8 cellular contexts compared by ENCODE assay signal in the genomic region with DNA sequence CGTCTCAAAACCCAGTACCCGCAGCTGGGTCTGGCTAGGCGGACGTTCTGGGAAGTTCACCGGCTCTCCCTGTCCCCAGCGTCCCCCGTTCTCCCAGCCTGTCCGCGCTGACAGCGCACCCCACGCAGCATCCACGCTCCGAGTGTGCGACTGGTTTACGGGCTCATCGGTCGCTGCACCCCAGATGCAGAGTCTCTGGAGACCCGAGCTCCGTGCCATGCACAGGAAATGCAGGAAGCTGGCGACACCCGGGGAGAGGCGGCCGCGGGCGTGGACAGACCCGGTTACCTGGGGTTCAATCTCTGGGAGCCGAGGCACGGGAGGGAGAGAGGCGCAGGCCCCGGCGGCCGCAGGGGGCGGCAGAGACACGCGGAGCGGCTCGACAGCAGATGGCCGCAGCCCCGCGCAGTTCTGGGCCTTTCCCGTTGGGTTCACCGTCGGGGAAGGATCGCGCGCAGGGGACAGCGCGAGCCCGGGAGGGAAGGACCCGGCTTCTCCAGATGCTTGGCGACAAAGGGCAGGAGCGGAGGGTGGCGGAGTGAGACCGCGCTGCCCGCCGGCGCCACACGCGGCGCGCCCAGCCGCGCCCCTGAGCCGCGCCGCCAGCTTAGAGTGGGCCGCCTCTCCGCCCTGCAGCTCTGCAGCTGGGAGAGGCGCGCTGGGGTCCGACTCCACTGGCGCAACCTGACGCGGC. TPM values are rescaled to one million over a fixed set of nuclear protein-coding genes. Genes with fewer than 3 reads are reported as not detected.
DNase-seq lines count a peak whose midpoint lies in the region; ATAC-seq lines count a peak whose summit lies in the region.

No MANE protein-coding gene starts in this region.

- peak overlapping the region; percentile 84 to 85 for H3K4me3 Mint-ChIP-seq in effector memory CD8-positive, alpha-beta T cell

- DNase-seq in AG20443 (ENCODE audit: low spot score), result peak; percentile 94
- peak; percentile 71 for DNase-seq in NCI-H774 (lab: John Stamatoyannopoulos, UW)
- DNase-seq in activated CD8-positive, alpha-beta memory T cell treated with anti-CD3 and anti-CD28 coated beads for 24 hours, result peak; percentile 88
- DNase-seq in effector memory CD8-positive, alpha-beta T cell, result peak; percentile 62 to 69 (median 65)
- peak; percentile 35 to 45 for DNase-seq in stimulated activated CD8-positive, alpha-beta memory T cell treated with anti-CD3 and anti-CD28 coated beads, Interleukin-2, amount 100 ng/mL, for 1 hour (ENCODE audit: low read depth in 2 of 2)

- no peaks in the 10 kb centered on the region for H3K9me3 Mint-ChIP-seq in effector memory CD8-positive, alpha-beta T cell

- peaks cover 14% of the 10 kb centered on the region in 2 donors for H3K4me1 Mint-ChIP-seq in effector memory CD8-positive, alpha-beta T cell (ENCODE audit: low read depth in 2 of 2)

- peaks cover 6% of the 10 kb centered on the region for H3K4me1 ChIP-seq in mesodermal cell (ENCODE audit: control insufficient read depth, insufficient read depth, low read length, poor library complexity, severe bottlenecking)

- ATAC-seq in GM19025 (IDR thresholded peaks at IDR 0.05; ENCODE audit: low read depth, unreplicated experiment) (peak; percentile 64), HG03196 (IDR thresholded peaks at IDR 0.05; ENCODE audit: unreplicated experiment) (peak; percentile 56)
- peak; percentile 90 for ATAC-seq in effector memory CD8-positive, alpha-beta T cell (replicated peaks)

- 7 to 8% methylated on average over 73 of the region's 75 CpGs for WGBS in mesodermal cell (ENCODE audit: insufficient coverage in 2 of 2), 2 experiments

- no peaks in the 10 kb centered on the region for H3K36me3 ChIP-seq in mesodermal cell (ENCODE audit: control insufficient read depth, insufficient read depth, low read length)

- no peak overlapping the region for H3K27ac ChIP-seq in mesodermal cell (ENCODE audit: low read depth, low read length, severe bottlenecking)

- no peaks in the 10 kb centered on the region for H3K9me3 ChIP-seq in mesodermal cell (ENCODE audit: control insufficient read depth, low read length)

- peak overlapping the region; percentile 53 for H3K4me3 ChIP-seq in mesodermal cell (ENCODE audit: extremely low read depth, insufficient read depth, low read length, poor library complexity, severe bottlenecking)

- H3K27ac Mint-ChIP-seq in effector memory CD8-positive, alpha-beta T cell, result peak overlapping the region; percentile 56 to 77

- peaks cover 33 to 60% of the 10 kb centered on the region in 2 donors for H3K27me3 Mint-ChIP-seq in effector memory CD8-positive, alpha-beta T cell

- peaks cover 3% of the 10 kb centered on the region for H3K36me3 Mint-ChIP-seq in effector memory CD8-positive, alpha-beta T cell (ENCODE audit: insufficient read depth)

RNA-seq across cellular contexts. Expression of gene SHROOM1, which starts 0.6 kb away (rescaled TPM):
- polyA plus RNA-seq in mesodermal cell (2013, experiment 1 of 2), result 6.3 TPM
- polyA plus RNA-seq in mesodermal cell (2013, experiment 2 of 2), result 4.4 TPM

RNA-seq across cellular contexts. Expression of gene SOWAHA, which starts 16.8 kb away (rescaled TPM):
- polyA plus RNA-seq in mesodermal cell (2013, experiment 1 of 2), result 0.33 TPM
- 0.25 TPM for polyA plus RNA-seq in mesodermal cell (2013, experiment 2 of 2)

RNA-seq across cellular contexts. Expression of gene GDF9, which starts 36.4 kb away (rescaled TPM):
- 0.48 TPM for polyA plus RNA-seq in mesodermal cell (2013, experiment 1 of 2)
- 0.81 TPM for polyA plus RNA-seq in mesodermal cell (2013, experiment 2 of 2)

RNA-seq across cellular contexts. Expression of gene UQCRQ, which starts 36.6 kb away (rescaled TPM):
- polyA plus RNA-seq in mesodermal cell (2013, experiment 1 of 2), result 246 TPM
- polyA plus RNA-seq in mesodermal cell (2013, experiment 2 of 2), result 281 TPM

RNA-seq across cellular contexts. Expression of gene LEAP2, which starts 43.6 kb away (rescaled TPM):
- polyA plus RNA-seq in mesodermal cell (2013, experiment 1 of 2), result 0.88 TPM
- polyA plus RNA-seq in mesodermal cell (2013, experiment 2 of 2), result 0.71 TPM

Comparison
In these comparisons a context has a peak if more than half of its experiments do, and no peak if none do; other contexts are left out.
1. DNase-seq: peak in every context shown above with its lines; median percentile 94 in AG20443; 88 in activated CD8-positive, alpha-beta memory T cell treated with anti-CD3 and anti-CD28 coated beads for 24 hours; 71 in NCI-H774; 65 in effector memory CD8-positive, alpha-beta T cell; 40 in stimulated activated CD8-positive, alpha-beta memory T cell treated with anti-CD3 and anti-CD28 coated beads, Interleukin-2, amount 100 ng/mL, for 1 hour.